ENCODE assay signal across 16 cellular contexts in genomic region chr4:26412381-26413372, GRCh38.
A peak's percentile ranks its signal among the peaks of the same experiment; 100 is the strongest.
DNase-seq lines count a peak whose midpoint lies in the region; ATAC-seq and TF ChIP-seq lines count a peak whose summit lies in the region.
"Had no signal": no experiment of that assay in that cellular context is flagged by ENCODE, and none has a peak within 500 bp of the region (broad histone marks: within the 10 kb centered on the region; RNA-seq: fewer than 3 reads in every experiment).

No MANE protein-coding gene starts in this region.

- TF ChIP-seq POLR2A in body of pancreas (IDR thresholded peaks at IDR 0.05) (no peak), sigmoid colon (IDR thresholded peaks at IDR 0.05) (no peak)

- 34 to 44% methylated on average over 7 of the region's 7 CpGs for WGBS in body of pancreas, 2 donors
- 85 to 90% methylated on average over 7 of the region's 7 CpGs for WGBS in sigmoid colon, 2 donors

- H3K9me3 ChIP-seq in body of pancreas (no peaks in the 10 kb centered on the region), sigmoid colon (no peaks in the 10 kb centered on the region)

- H3K4me3 ChIP-seq in body of pancreas (no peak overlapping the region), sigmoid colon (no peak overlapping the region)
- H3K4me3 ChIP-seq: BLaER1 treated with 17β-estradiol and CSF1 and Interleukin-3, amounts not matched to agents 10 nM and 100 nM had no signal

- intact Hi-C loops in body of pancreas (cut with DNase I): loop anchor here (10.0 kb wide), 1 partner anchor 418 kb away; no protein-coding TSS in a partner anchor
- intact Hi-C loops in sigmoid colon (cut with DNase I): loop anchor here (5.0 to 10.0 kb wide), 4 partner anchors 328 to 592 kb away; no protein-coding TSS in a partner anchor

- peak overlapping the region in 3 of 4 donors; percentile 11 to 57 (median 43) for H3K27ac ChIP-seq in body of pancreas
- H3K27ac ChIP-seq in sigmoid colon: peak overlapping the region; percentile 16 to 68 (median 48)
- H3K27ac ChIP-seq: BLaER1 treated with 17β-estradiol and CSF1 and Interleukin-3, amounts not matched to agents 10 nM and 100 nM had no signal

- TF ChIP-seq CTCF in body of pancreas (IDR thresholded peaks at IDR 0.05) (no peak), sigmoid colon (IDR thresholded peaks at IDR 0.05) (no peak), GM20000 (IDR thresholded peaks at IDR 0.05; ENCODE audit: extremely low read depth, missing control alignments) (no peak)

- H3K4me1 ChIP-seq in body of pancreas (peaks cover 22% of the 10 kb centered on the region), sigmoid colon (peaks cover 0 to 67% (median 24%) of the 10 kb centered on the region in 4 donors)

- TF ChIP-seq EP300 in sigmoid colon (IDR thresholded peaks at IDR 0.05): no peak

- peak; percentile 31 for DNase-seq in NCI-H2029 (lab: John Stamatoyannopoulos, UW)
- peak; percentile 68 to 81 (median 80) for DNase-seq in body of pancreas
- DNase-seq in left lobe of liver (ENCODE audit: low spot score): peak; percentile 88
- DNase-seq in sigmoid colon: no peak
- DNase-seq in GM20000 (ENCODE audit: low spot score): no peak
- no peak for DNase-seq in DMS153 treated with DMSO at 0.1 percent for 48 hours (lab: John Stamatoyannopoulos, UW; ENCODE audit: unreplicated experiment)
- no peak for DNase-seq in DMS 273 (lab: John Stamatoyannopoulos, UW; ENCODE audit: unreplicated experiment)
- no peak for DNase-seq in activated CD4-positive, alpha-beta T cell treated with anti-CD3 and anti-CD28 coated beads, Interleukin-2, amount 50 U/mL, for 4 hours
- DNase-seq: activated T-cell treated with anti-CD3 and anti-CD28 coated beads, Interleukin-2, amount 50 U/mL, for 1 hour; effector memory CD4-positive, alpha-beta T cell; GF-D8; NCI-H1694; stimulated activated CD4-positive, alpha-beta T cell treated with anti-CD3 and anti-CD28 coated beads, Interleukin-4, amount 100 ng/mL, for 1 hour; stimulated activated naive B cell treated with anti-CD40 and anti-IgM and Interleukin-4, amounts not matched to agents 10 μg/mL and 1 μg/mL and 100 μg/mL, for 72 hours had no signal

- H3K27me3 ChIP-seq in body of pancreas (no peaks in the 10 kb centered on the region), sigmoid colon (no peaks in the 10 kb centered on the region)
- H3K27me3 ChIP-seq: BLaER1 treated with 17β-estradiol and CSF1 and Interleukin-3, amounts not matched to agents 10 nM and 100 nM had no signal

- ATAC-seq in body of pancreas (peak; percentile 79), left lobe of liver (peak; percentile 91)
- ATAC-seq: SK-N-SH treated with all-trans-retinoic acid at 6 μM for 48 hours; stimulated activated naive B cell treated with anti-CD40 and anti-IgM and Interleukin-4, amounts not matched to agents 10 μg/mL and 1 μg/mL and 100 μg/mL, for 72 hours had no signal

- H3K36me3 ChIP-seq in body of pancreas (replicated peaks in 1 of 2; ENCODE audit: insufficient read depth in 1 of 2, low read depth in 2 of 2): peaks cover 0 to 2% of the 10 kb centered on the region in 2 donors
- peaks cover 0 to 13% (median 0%) of the 10 kb centered on the region in 4 donors for H3K36me3 ChIP-seq in sigmoid colon

Comparison
In these comparisons a context has a peak if more than half of its experiments do, and no peak if none do; other contexts are left out.
1. DNase-seq: peak in NCI-H2029 (single experiment), body of pancreas (4 of 4) and left lobe of liver (single experiment); none in sigmoid colon (single experiment), GM20000 (single experiment), DMS153 treated with DMSO at 0.1 percent for 48 hours (single experiment), DMS 273 (single experiment) and activated CD4-positive, alpha-beta T cell treated with anti-CD3 and anti-CD28 coated beads, Interleukin-2, amount 50 U/mL, for 4 hours (0 of 2).